ENCODE assay signal across 11 cellular contexts in the genomic region with DNA sequence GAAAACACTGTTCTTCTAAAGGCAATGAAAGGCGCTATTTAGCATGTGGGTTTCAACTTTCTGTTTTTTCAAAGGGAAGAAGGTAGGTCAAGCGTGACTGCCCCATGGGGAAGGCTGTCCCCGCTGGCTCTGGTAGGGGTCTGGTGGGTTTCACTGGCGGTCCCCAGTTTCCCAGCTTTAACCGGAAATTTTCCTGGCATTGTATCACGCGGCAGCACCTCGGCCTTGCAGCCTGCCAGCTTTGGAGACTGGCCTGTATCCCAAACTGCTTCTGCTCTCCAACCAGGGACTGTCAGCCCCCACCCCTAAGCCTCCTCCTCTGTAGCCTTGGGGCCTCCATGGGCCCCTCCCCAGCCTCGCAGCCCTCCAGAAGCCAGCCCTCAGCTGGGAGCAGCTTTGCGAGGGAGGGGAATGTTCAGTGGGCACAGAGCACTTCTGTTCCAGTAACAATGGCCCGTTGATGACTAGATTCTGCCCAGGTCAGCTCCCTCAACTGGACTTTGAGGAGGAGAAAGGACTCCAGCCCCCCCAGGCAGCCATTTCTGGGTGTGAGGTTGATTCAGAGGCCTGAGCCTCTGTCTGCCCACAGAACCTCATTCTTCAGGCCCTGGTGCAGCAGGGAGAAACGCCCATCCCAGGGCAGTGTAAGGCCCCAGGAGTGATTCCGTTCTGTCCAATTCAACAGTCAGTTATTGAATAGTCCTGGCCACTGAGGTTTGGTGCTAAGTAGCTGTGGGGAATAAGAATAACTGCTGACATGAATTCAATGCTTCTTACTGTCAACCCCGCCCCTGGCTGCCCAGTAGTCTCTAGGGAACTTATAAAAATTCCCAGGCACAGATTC. TPM values are rescaled to one million over a fixed set of nuclear protein-coding genes. Genes with fewer than 3 reads are reported as not detected.
A peak's percentile ranks its signal among the peaks of the same experiment; 100 is the strongest.
DNase-seq lines count a peak whose midpoint lies in the region; ATAC-seq and TF ChIP-seq lines count a peak whose summit lies in the region.
"Had no signal": no experiment of that assay in that cellular context is flagged by ENCODE, and none has a peak within 500 bp of the region (broad histone marks: within the 10 kb centered on the region; RNA-seq: fewer than 3 reads in every experiment).

No MANE protein-coding gene starts in this region.

- H3K4me3 ChIP-seq in fibroblast of mammary gland (ENCODE audit: control insufficient read depth, low read depth, low read length) (no peak overlapping the region), upper lobe of right lung (no peak overlapping the region)

- H3K36me3 ChIP-seq in upper lobe of right lung, result no peaks in the 10 kb centered on the region

- TF ChIP-seq CTCF in fibroblast of mammary gland (conservative IDR thresholded peaks at IDR 0.05; ENCODE audit: control insufficient read depth, insufficient read depth, low read depth, low read length) (no peak), nephron (IDR thresholded peaks at IDR 0.05; ENCODE audit: unreplicated experiment in 3 of 3) (no peak), upper lobe of right lung (IDR thresholded peaks at IDR 0.05) (no peak)

- H3K9me3 Mint-ChIP-seq in nephron, result no peaks in the 10 kb centered on the region

- intact Hi-C loops in upper lobe of right lung (cut with DNase I), result no loop called here

- DNase-seq in NCI-H2227 (lab: John Stamatoyannopoulos, UW; ENCODE audit: unreplicated experiment) (peak; percentile 10), NCI-H2227 treated with DMSO at 0.1 percent for 48 hours (lab: John Stamatoyannopoulos, UW) (no peak), fibroblast of mammary gland (ENCODE audit: low read depth) (peak; percentile 39), upper lobe of right lung (no peak), NCI-H1694 (lab: John Stamatoyannopoulos, UW) (no peak), T-helper 9 cell (no peak)
- DNase-seq in effector CD8-positive, alpha-beta T cell (lab: John Stamatoyannopoulos, UW), result no peak
- DNase-seq: 8988T; stimulated activated CD4-positive, alpha-beta T cell treated with anti-CD3 and anti-CD28 coated beads, Interleukin-4, amount 100 ng/mL, for 24 hours had no signal

- peaks cover 66% of the 10 kb centered on the region for H3K4me1 ChIP-seq in upper lobe of right lung

- peaks cover 3% of the 10 kb centered on the region for H3K36me3 Mint-ChIP-seq in nephron (ENCODE audit: low read depth)

- H3K27me3 ChIP-seq in upper lobe of right lung, result no peaks in the 10 kb centered on the region

- no peaks in the 10 kb centered on the region for H3K9me3 ChIP-seq in upper lobe of right lung

- ATAC-seq in upper lobe of right lung, result no peak
- ATAC-seq: HCT116 had no signal

- peak overlapping the region; percentile 6 for H3K27ac ChIP-seq in upper lobe of right lung

- peak overlapping the region; percentile 80 to 98 (median 94) for H3K27ac Mint-ChIP-seq in nephron

- H3K4me1 Mint-ChIP-seq in nephron, result peaks cover 79% of the 10 kb centered on the region

- peaks cover 7% of the 10 kb centered on the region for H3K27me3 Mint-ChIP-seq in nephron (ENCODE audit: low read depth)

- H3K4me3 Mint-ChIP-seq in nephron, result peak overlapping the region; percentile 17 to 33 (median 21)

RNA-seq across cellular contexts. Expression of a gene that starts 17.1 kb away (rescaled TPM):
- total RNA-seq in upper lobe of right lung, result 15.6 TPM

Comparison
In these comparisons a context has a peak if more than half of its experiments do, and no peak if none do; other contexts are left out.
1. DNase-seq: peak in NCI-H2227 (single experiment) and fibroblast of mammary gland (single experiment); none in NCI-H2227 treated with DMSO at 0.1 percent for 48 hours (single experiment), upper lobe of right lung (single experiment), effector CD8-positive, alpha-beta T cell (single experiment), NCI-H1694 (single experiment) and T-helper 9 cell (single experiment).